Comparison of ENCODE assay signal across 10 cellular contexts in the genomic region with DNA sequence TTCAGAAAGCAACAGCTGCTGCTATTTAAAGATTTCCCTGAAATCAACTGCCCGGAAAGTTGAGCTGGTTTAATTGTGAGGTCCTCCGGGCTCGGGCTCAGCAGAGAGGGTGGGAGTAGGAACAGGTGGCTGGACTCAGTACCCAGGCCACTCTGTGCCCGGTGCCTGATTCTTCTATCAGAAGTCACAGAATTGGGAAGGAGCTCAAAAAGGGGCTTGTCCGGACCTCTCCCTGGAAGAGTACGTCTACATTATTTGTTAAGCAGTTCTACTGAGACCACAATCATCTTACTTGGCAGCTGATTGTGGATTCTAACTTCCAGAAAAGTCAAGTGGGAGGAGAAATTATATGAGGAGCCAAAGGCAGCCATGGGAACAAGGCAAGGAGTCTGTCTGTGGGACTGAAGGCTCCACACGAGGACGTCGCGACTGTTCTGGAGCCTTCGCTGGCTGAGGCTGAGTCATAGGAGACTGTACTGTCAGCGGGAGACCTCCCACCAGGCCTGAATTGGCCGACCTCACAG.
DNase-seq lines count a peak whose midpoint lies in the region; ATAC-seq and TF ChIP-seq lines count a peak whose summit lies in the region.
"Had no signal": no experiment of that assay in that cellular context is flagged by ENCODE, and none has a peak within 500 bp of the region (broad histone marks: within the 10 kb centered on the region; RNA-seq: fewer than 3 reads in every experiment).

No MANE protein-coding gene starts in this region.

- POLR2A ChIA-PET in AG04449 (lab: Yijun Ruan, JAX): no interaction called here

- no peak for TF ChIP-seq CTCF in AG04449 (IDR thresholded peaks at IDR 0.05; ENCODE audit: insufficient read depth, low read length, missing control alignments)
- TF ChIP-seq CTCF in fibroblast of villous mesenchyme (IDR thresholded peaks at IDR 0.05; ENCODE audit: insufficient read depth, low read depth, low read length): no peak
- no peak for TF ChIP-seq CTCF in omental fat pad (IDR thresholded peaks at IDR 0.05)

- ATAC-seq in omental fat pad (ENCODE audit: low FRiP score) (peak; percentile 60), GM21526 (IDR thresholded peaks at IDR 0.05; ENCODE audit: low FRiP score, unreplicated experiment) (no peak), HG02610 (IDR thresholded peaks at IDR 0.05; ENCODE audit: unreplicated experiment) (no peak)
- no peak for ATAC-seq in activated CD4-positive, CD25-positive, alpha-beta regulatory T cell treated with anti-CD3 and anti-CD28 coated beads, Interleukin-2, amount 50 U/mL, for 24 hours

- H3K4me3 ChIP-seq in AG04449 (ENCODE audit: low read depth, low read length): no peak overlapping the region
- no peak overlapping the region for H3K4me3 ChIP-seq in fibroblast of villous mesenchyme (ENCODE audit: low read depth, low read length)
- H3K4me3 ChIP-seq: BLaER1 treated with 17β-estradiol and CSF1 and Interleukin-3, amounts not matched to agents 10 nM and 100 nM had no signal

- CTCF ChIA-PET in AG04449 (lab: Yijun Ruan, JAX): no interaction called here

- peak; percentile 23 for DNase-seq in AG04449 (ENCODE audit: low read depth, low spot score)
- DNase-seq in SHP77 (lab: John Stamatoyannopoulos, UW): peak; percentile 64 to 81
- peak; percentile 88 for DNase-seq in fibroblast of villous mesenchyme (ENCODE audit: low read depth)
- DNase-seq in omental fat pad (ENCODE audit: low spot score): no peak
- DNase-seq in effector CD8-positive, alpha-beta T cell (lab: John Stamatoyannopoulos, UW): no peak
- DNase-seq: NCI-H1930 had no signal

Comparison
In these comparisons a context has a peak if more than half of its experiments do, and no peak if none do; other contexts are left out.
1. DNase-seq: peak in AG04449 (single experiment), SHP77 (2 of 2) and fibroblast of villous mesenchyme (single experiment); none in omental fat pad (single experiment) and effector CD8-positive, alpha-beta T cell (single experiment).